ENCODE assay signal across 14 cellular contexts in genomic region chr1:76871355-76871974, GRCh38. TPM values are rescaled to one million over a fixed set of nuclear protein-coding genes. Genes with fewer than 3 reads are reported as not detected.
DNase-seq lines count a peak whose midpoint lies in the region; ATAC-seq, FAIRE-seq and TF ChIP-seq lines count a peak whose summit lies in the region.
"Had no signal": no experiment of that assay in that cellular context is flagged by ENCODE, and none has a peak within 500 bp of the region (broad histone marks: within the 10 kb centered on the region; RNA-seq: fewer than 3 reads in every experiment).

No MANE protein-coding gene starts in this region.

- no peak for FAIRE-seq in urothelium cell line (lab: Jason Lieb, UNC)

- H3K27ac ChIP-seq in WERI-Rb-1 (peak overlapping the region; percentile 96), upper lobe of right lung (no peak overlapping the region)
- H3K27ac ChIP-seq: GM23248, Peyer's patch had no signal

- H3K27me3 ChIP-seq in WERI-Rb-1 (ENCODE audit: insufficient read depth, low read depth, severe bottlenecking) (no peaks in the 10 kb centered on the region), upper lobe of right lung (peaks cover 22% of the 10 kb centered on the region)

- H3K4me3 ChIP-seq in WERI-Rb-1 (ENCODE audit: low read depth, low read length) = peak overlapping the region; percentile 55
- H3K4me3 ChIP-seq in upper lobe of right lung = no peak overlapping the region
- H3K4me3 ChIP-seq: GM23248, Peyer's patch had no signal

- intact Hi-C loops in upper lobe of right lung (cut with DNase I) = no loop called here

- TF ChIP-seq CTCF in WERI-Rb-1 (IDR thresholded peaks at IDR 0.05; ENCODE audit: low read depth, low read length) (no peak), upper lobe of right lung (IDR thresholded peaks at IDR 0.05) (no peak)

- ATAC-seq in GM18909 (IDR thresholded peaks at IDR 0.05; ENCODE audit: poor library complexity, unreplicated experiment) (peak; percentile 94), GM21786 (IDR thresholded peaks at IDR 0.05; ENCODE audit: unreplicated experiment) (peak; percentile 88), HG03342 (IDR thresholded peaks at IDR 0.05; ENCODE audit: unreplicated experiment) (peak; percentile 93), upper lobe of right lung (no peak)

- no peaks in the 10 kb centered on the region for H3K9me3 ChIP-seq in WERI-Rb-1 (ENCODE audit: severe bottlenecking)
- H3K9me3 ChIP-seq in upper lobe of right lung = no peaks in the 10 kb centered on the region
- H3K9me3 ChIP-seq: Caco-2, Peyer's patch had no signal

- peaks cover 13% of the 10 kb centered on the region for H3K4me1 ChIP-seq in upper lobe of right lung
- H3K4me1 ChIP-seq: Caco-2 had no signal

- peaks cover 86% of the 10 kb centered on the region for H3K36me3 ChIP-seq in WERI-Rb-1
- no peaks in the 10 kb centered on the region for H3K36me3 ChIP-seq in upper lobe of right lung
- H3K36me3 ChIP-seq: Peyer's patch had no signal

- DNase-seq in WERI-Rb-1 (no peak), urothelium cell line (ENCODE audit: low spot score) (no peak), dedifferentiated amniotic fluid mesenchymal stem cell (ENCODE audit: extremely low spot score) (no peak), upper lobe of right lung (no peak), DMS53 treated with DMSO at 0.1 percent for 48 hours (lab: John Stamatoyannopoulos, UW; ENCODE audit: unreplicated experiment) (no peak)
- DNase-seq: Caco-2; effector memory CD4-positive, alpha-beta T cell; GM23248; hippocampal formation; Peyer's patch; substantia nigra had no signal

RNA-seq across cellular contexts. Expression of gene ST6GALNAC5, which starts 4.2 kb away (rescaled TPM):
- total RNA-seq in upper lobe of right lung = 23.1 TPM
